Comparison of ENCODE assay signal across 17 cellular contexts in genomic region chr20:49151437-49151836, GRCh38. TPM values are rescaled to one million over a fixed set of nuclear protein-coding genes. Genes with fewer than 3 reads are reported as not detected.
DNase-seq lines count a peak whose midpoint lies in the region; ATAC-seq, FAIRE-seq and TF ChIP-seq lines count a peak whose summit lies in the region.
"Had no signal": no experiment of that assay in that cellular context is flagged by ENCODE, and none has a peak within 500 bp of the region (broad histone marks: within the 10 kb centered on the region; RNA-seq: fewer than 3 reads in every experiment).

No MANE protein-coding gene starts in this region.

- peaks cover 17% of the 10 kb centered on the region for H3K4me1 Mint-ChIP-seq in activated T-cell treated with anti-CD3 and anti-CD28 coated beads, Interleukin-2, amount 50 U/mL, for 24 hours (ENCODE audit: low read depth)
- peaks cover 27% of the 10 kb centered on the region for H3K4me1 Mint-ChIP-seq in activated T-cell treated with anti-CD3 and anti-CD28 coated beads, Interleukin-2, amount 50 U/mL, for 72 hours (ENCODE audit: low read depth)
- peaks cover 30% of the 10 kb centered on the region for H3K4me1 Mint-ChIP-seq in nephron
- H3K4me1 Mint-ChIP-seq in stimulated activated naive B cell treated with anti-CD40 and anti-IgM and Interleukin-4, amounts not matched to agents 10 μg/mL and 1 μg/mL and 100 μg/mL, for 72 hours = peaks cover 2 to 19% of the 10 kb centered on the region in 2 donors
- H3K4me1 Mint-ChIP-seq: GM23338 had no signal

- FAIRE-seq in HTR-8/SVneo (lab: Jason Lieb, UNC) = peak; percentile 74
- FAIRE-seq: GM12878, GM18507 had no signal

- H3K36me3 Mint-ChIP-seq in activated T-cell treated with anti-CD3 and anti-CD28 coated beads, Interleukin-2, amount 50 U/mL, for 24 hours (ENCODE audit: low read depth) = peaks cover 89% of the 10 kb centered on the region
- peaks cover 0 to 21% of the 10 kb centered on the region in 2 donors for H3K36me3 Mint-ChIP-seq in activated T-cell treated with anti-CD3 and anti-CD28 coated beads, Interleukin-2, amount 50 U/mL, for 72 hours (ENCODE audit: insufficient read depth in 2 of 2)
- H3K36me3 Mint-ChIP-seq in nephron (ENCODE audit: low read depth) = peaks cover 58% of the 10 kb centered on the region
- peaks cover 39 to 46% of the 10 kb centered on the region in 2 donors for H3K36me3 Mint-ChIP-seq in stimulated activated naive B cell treated with anti-CD40 and anti-IgM and Interleukin-4, amounts not matched to agents 10 μg/mL and 1 μg/mL and 100 μg/mL, for 72 hours

- H3K27me3 ChIP-seq in uterus = no peaks in the 10 kb centered on the region
- H3K27me3 ChIP-seq: BLaER1 treated with 17β-estradiol and CSF1 and Interleukin-3, amounts not matched to agents 10 nM and 100 nM had no signal

- H3K4me1 ChIP-seq in uterus = no peaks in the 10 kb centered on the region

- H3K36me3 ChIP-seq in uterus = no peaks in the 10 kb centered on the region

- TF ChIP-seq CTCF in nephron (IDR thresholded peaks at IDR 0.05; ENCODE audit: unreplicated experiment in 3 of 3) = no peak
- TF ChIP-seq CTCF in uterus (IDR thresholded peaks at IDR 0.05) = no peak

- no peak for ATAC-seq in activated T-cell treated with anti-CD3 and anti-CD28 coated beads, Interleukin-2, amount 50 U/mL, for 72 hours (replicated peaks in 1 of 2)
- no peak for ATAC-seq in stimulated activated naive B cell treated with anti-CD40 and anti-IgM and Interleukin-4, amounts not matched to agents 10 μg/mL and 1 μg/mL and 100 μg/mL, for 72 hours (replicated peaks)
- no peak for ATAC-seq in left ventricle myocardium superior
- ATAC-seq: GM12878, GM23338 had no signal

- DNase-seq in activated T-cell treated with anti-CD3 and anti-CD28 coated beads, Interleukin-2, amount 50 U/mL, for 24 hours = no peak
- no peak for DNase-seq in activated T-cell treated with anti-CD3 and anti-CD28 coated beads, Interleukin-2, amount 50 U/mL, for 72 hours
- no peak for DNase-seq in HTR-8/SVneo (ENCODE audit: insufficient read length, low spot score)
- no peak for DNase-seq in stimulated activated naive B cell treated with anti-CD40 and anti-IgM and Interleukin-4, amounts not matched to agents 10 μg/mL and 1 μg/mL and 100 μg/mL, for 72 hours
- no peak for DNase-seq in uterus
- no peak for DNase-seq in left ventricle myocardium superior
- DNase-seq: 8988T; Calu3; CD4-positive, CD25-positive, alpha-beta regulatory T cell; DMS 273 treated with DMSO at 0.1 percent for 48 hours; H7 had no signal

- peak overlapping the region; percentile 52 for H3K27ac Mint-ChIP-seq in activated T-cell treated with anti-CD3 and anti-CD28 coated beads, Interleukin-2, amount 50 U/mL, for 24 hours
- no peak overlapping the region for H3K27ac Mint-ChIP-seq in activated T-cell treated with anti-CD3 and anti-CD28 coated beads, Interleukin-2, amount 50 U/mL, for 72 hours
- peak overlapping the region in 2 of 3 experiments; percentile 29 to 50 for H3K27ac Mint-ChIP-seq in nephron
- H3K27ac Mint-ChIP-seq in stimulated activated naive B cell treated with anti-CD40 and anti-IgM and Interleukin-4, amounts not matched to agents 10 μg/mL and 1 μg/mL and 100 μg/mL, for 72 hours = peak overlapping the region; percentile 31
- H3K27ac Mint-ChIP-seq: GM23338 had no signal

- no peak overlapping the region for H3K4me3 Mint-ChIP-seq in activated T-cell treated with anti-CD3 and anti-CD28 coated beads, Interleukin-2, amount 50 U/mL, for 24 hours
- H3K4me3 Mint-ChIP-seq in activated T-cell treated with anti-CD3 and anti-CD28 coated beads, Interleukin-2, amount 50 U/mL, for 72 hours = no peak overlapping the region
- no peak overlapping the region for H3K4me3 Mint-ChIP-seq in nephron
- H3K4me3 Mint-ChIP-seq in stimulated activated naive B cell treated with anti-CD40 and anti-IgM and Interleukin-4, amounts not matched to agents 10 μg/mL and 1 μg/mL and 100 μg/mL, for 72 hours = no peak overlapping the region
- H3K4me3 Mint-ChIP-seq: CD4-positive, CD25-positive, alpha-beta regulatory T cell; GM23338 had no signal

- no peaks in the 10 kb centered on the region for H3K9me3 ChIP-seq in uterus
- H3K9me3 ChIP-seq: BLaER1 treated with 17β-estradiol and CSF1 and Interleukin-3, amounts not matched to agents 10 nM and 100 nM had no signal

- intact Hi-C loops in uterus (cut with DNase I; ENCODE audit: low total_unique reads) = no loop called here
- intact Hi-C loops in left ventricle myocardium superior (cut with micrococcal nuclease) = no loop called here

- H3K4me3 ChIP-seq in uterus = no peak overlapping the region
- H3K4me3 ChIP-seq: BLaER1 treated with 17β-estradiol and CSF1 and Interleukin-3, amounts not matched to agents 10 nM and 100 nM; GM12878; GM23338 had no signal

- H3K9me3 Mint-ChIP-seq in activated T-cell treated with anti-CD3 and anti-CD28 coated beads, Interleukin-2, amount 50 U/mL, for 24 hours = no peaks in the 10 kb centered on the region
- H3K9me3 Mint-ChIP-seq in activated T-cell treated with anti-CD3 and anti-CD28 coated beads, Interleukin-2, amount 50 U/mL, for 72 hours = no peaks in the 10 kb centered on the region
- H3K9me3 Mint-ChIP-seq in nephron = no peaks in the 10 kb centered on the region
- H3K9me3 Mint-ChIP-seq in stimulated activated naive B cell treated with anti-CD40 and anti-IgM and Interleukin-4, amounts not matched to agents 10 μg/mL and 1 μg/mL and 100 μg/mL, for 72 hours = no peaks in the 10 kb centered on the region
- H3K9me3 Mint-ChIP-seq: CD4-positive, CD25-positive, alpha-beta regulatory T cell; GM23338 had no signal

- no peak for TF ChIP-seq POLR2A in uterus (IDR thresholded peaks at IDR 0.05)

- no peaks in the 10 kb centered on the region for H3K27me3 Mint-ChIP-seq in activated T-cell treated with anti-CD3 and anti-CD28 coated beads, Interleukin-2, amount 50 U/mL, for 24 hours
- H3K27me3 Mint-ChIP-seq in activated T-cell treated with anti-CD3 and anti-CD28 coated beads, Interleukin-2, amount 50 U/mL, for 72 hours (ENCODE audit: low read depth) = no peaks in the 10 kb centered on the region
- H3K27me3 Mint-ChIP-seq in nephron (ENCODE audit: low read depth) = no peaks in the 10 kb centered on the region
- no peaks in the 10 kb centered on the region for H3K27me3 Mint-ChIP-seq in stimulated activated naive B cell treated with anti-CD40 and anti-IgM and Interleukin-4, amounts not matched to agents 10 μg/mL and 1 μg/mL and 100 μg/mL, for 72 hours
- H3K27me3 Mint-ChIP-seq: CD4-positive, CD25-positive, alpha-beta regulatory T cell had no signal

- no peak overlapping the region for H3K27ac ChIP-seq in uterus
- H3K27ac ChIP-seq: BLaER1 treated with 17β-estradiol and CSF1 and Interleukin-3, amounts not matched to agents 10 nM and 100 nM; HL-60 had no signal

RNA-seq across cellular contexts. Expression of gene STAU1, which starts 36.7 kb away (rescaled TPM):
- total RNA-seq in activated T-cell treated with anti-CD3 and anti-CD28 coated beads, Interleukin-2, amount 50 U/mL, for 72 hours = 10 to 100 TPM; 80.5 to 83.3 TPM
- total RNA-seq in uterus (10 to 100 TPM; 52.6 to 97.1 (median 73.3) TPM), left ventricle myocardium superior (60.4 TPM)
